Comparison of ENCODE assay signal across 9 cellular contexts in genomic region chr10:43201545-43202131, GRCh38.
A peak's percentile ranks its signal among the peaks of the same experiment; 100 is the strongest.
DNase-seq lines count a peak whose midpoint lies in the region; ATAC-seq and TF ChIP-seq lines count a peak whose summit lies in the region.
"Had no signal": no experiment of that assay in that cellular context is flagged by ENCODE, and none has a peak within 500 bp of the region (broad histone marks: within the 10 kb centered on the region; RNA-seq: fewer than 3 reads in every experiment).

No MANE protein-coding gene starts in this region.

- no peaks in the 10 kb centered on the region for H3K36me3 Mint-ChIP-seq in T-helper 2 cell treated with Interferon-gamma antibody and Interleukin-4, amounts not matched to agents 5 μg/mL and 100 μg/mL, for 36 hours (ENCODE audit: low read depth)

- no peak overlapping the region for H3K27ac Mint-ChIP-seq in T-helper 2 cell treated with Interferon-gamma antibody and Interleukin-4, amounts not matched to agents 5 μg/mL and 100 μg/mL, for 36 hours

- ATAC-seq in HG03354 (IDR thresholded peaks at IDR 0.05; ENCODE audit: poor library complexity, severe bottlenecking, unreplicated experiment) (no peak), HG03175 (IDR thresholded peaks at IDR 0.05; ENCODE audit: unreplicated experiment) (no peak)

- in situ Hi-C loops in GM13977 (cut with MboI; ENCODE audit: low pct_unique_long_range_greater_than_20kb, low sequenced_read_pairs, unreplicated experiment) = no loop called here

- no peak for TF ChIP-seq CTCF in GM13977 (IDR thresholded peaks at IDR 0.05; ENCODE audit: extremely low read depth, insufficient read depth, missing control alignments)
- no peak for TF ChIP-seq CTCF in left ventricle myocardium inferior (IDR thresholded peaks at IDR 0.05; ENCODE audit: borderline replicate concordance)
- TF ChIP-seq CTCF in retinal pigment epithelial cell (conservative IDR thresholded peaks at IDR 0.05; ENCODE audit: low read depth, low read length) = no peak

- peak; percentile 18 for DNase-seq in GM13977 (ENCODE audit: low spot score)
- no peak for DNase-seq in T-helper 2 cell treated with Interferon-gamma antibody and Interleukin-4, amounts not matched to agents 5 μg/mL and 100 μg/mL, for 36 hours (ENCODE audit: low spot score)
- no peak for DNase-seq in left ventricle myocardium inferior
- DNase-seq in retinal pigment epithelial cell (ENCODE audit: low read depth) = no peak
- no peak for DNase-seq in caudate nucleus (lab: John Stamatoyannopoulos, UW)
- DNase-seq in Kasumi-1 (lab: John Stamatoyannopoulos, UW) = no peak

- peak overlapping the region; percentile 58 for H3K4me3 ChIP-seq in left ventricle myocardium inferior
- H3K4me3 ChIP-seq in retinal pigment epithelial cell (ENCODE audit: low read length) = peak overlapping the region; percentile 52

- H3K27ac ChIP-seq in left ventricle myocardium inferior (replicated peaks) = no peak overlapping the region
- no peak overlapping the region for H3K27ac ChIP-seq in caudate nucleus (ENCODE audit: low read depth, low read length)
- H3K27ac ChIP-seq: VCaP had no signal

- peak overlapping the region; percentile 81 for H3K4me3 Mint-ChIP-seq in T-helper 2 cell treated with Interferon-gamma antibody and Interleukin-4, amounts not matched to agents 5 μg/mL and 100 μg/mL, for 36 hours

- peaks cover 12% of the 10 kb centered on the region for H3K4me1 ChIP-seq in left ventricle myocardium inferior

- H3K4me1 Mint-ChIP-seq in T-helper 2 cell treated with Interferon-gamma antibody and Interleukin-4, amounts not matched to agents 5 μg/mL and 100 μg/mL, for 36 hours (ENCODE audit: low read depth) = peaks cover 7% of the 10 kb centered on the region

- peaks cover 47% of the 10 kb centered on the region for H3K27me3 ChIP-seq in left ventricle myocardium inferior (ENCODE audit: low read depth)

- no peaks in the 10 kb centered on the region for H3K27me3 Mint-ChIP-seq in T-helper 2 cell treated with Interferon-gamma antibody and Interleukin-4, amounts not matched to agents 5 μg/mL and 100 μg/mL, for 36 hours (ENCODE audit: low read depth)

- no peaks in the 10 kb centered on the region for H3K9me3 ChIP-seq in left ventricle myocardium inferior (replicated peaks)

- H3K36me3 ChIP-seq in left ventricle myocardium inferior = no peaks in the 10 kb centered on the region

- H3K9me3 Mint-ChIP-seq in T-helper 2 cell treated with Interferon-gamma antibody and Interleukin-4, amounts not matched to agents 5 μg/mL and 100 μg/mL, for 36 hours = no peaks in the 10 kb centered on the region

- intact Hi-C loops in left ventricle myocardium inferior (cut with micrococcal nuclease) = no loop called here
